In genomic region chr2:43074052-43074451, GRCh38 we compare ENCODE assay signal across 10 cellular contexts.
DNase-seq lines count a peak whose midpoint lies in the region; FAIRE-seq and TF ChIP-seq lines count a peak whose summit lies in the region.
"Had no signal": no experiment of that assay in that cellular context is flagged by ENCODE, and none has a peak within 500 bp of the region (broad histone marks: within the 10 kb centered on the region; RNA-seq: fewer than 3 reads in every experiment).

No MANE protein-coding gene starts in this region.

- FAIRE-seq in astrocyte (lab: Jason Lieb, UNC): no peak

- intact Hi-C loops in OCI-LY7 (cut with micrococcal nuclease; ENCODE audit: unreplicated experiment): no loop called here

- H3K4me2 ChIP-seq in astrocyte (ENCODE audit: low read length) (peak overlapping the region; percentile 29), hepatocyte (peak overlapping the region; percentile 52), skeletal muscle satellite cell (ENCODE audit: low read length) (no peak overlapping the region), OCI-LY7 (ENCODE audit: low read length) (no peak overlapping the region)

- no peaks in the 10 kb centered on the region for H3K9me2 ChIP-seq in hepatocyte (replicated peaks; ENCODE audit: insufficient read depth)
- H3K9me2 ChIP-seq in OCI-LY7 (ENCODE audit: insufficient read depth, low read length): no peaks in the 10 kb centered on the region

- H3K4me3 Mint-ChIP-seq in astrocyte (ENCODE audit: unreplicated experiment): no peak overlapping the region

- H3K27me3 ChIP-seq in astrocyte (ENCODE audit: insufficient read depth, low read length): no peaks in the 10 kb centered on the region
- H3K27me3 ChIP-seq in hepatocyte: no peaks in the 10 kb centered on the region
- no peaks in the 10 kb centered on the region for H3K27me3 ChIP-seq in skeletal muscle satellite cell (ENCODE audit: control insufficient read depth, insufficient read depth, low read length)

- peaks cover 23% of the 10 kb centered on the region for H3K27me3 Mint-ChIP-seq in astrocyte (ENCODE audit: low read depth, unreplicated experiment)

- DNase-seq in Ammon's horn (ENCODE audit: low spot score): peak; percentile 1
- DNase-seq in astrocyte (ENCODE audit: low read depth): no peak
- no peak for DNase-seq in hepatocyte (ENCODE audit: low spot score)
- no peak for DNase-seq in stimulated activated CD4-positive, alpha-beta T cell treated with anti-CD3 and anti-CD28 coated beads, Interleukin-4, amount 100 ng/mL, for 24 hours
- no peak for DNase-seq in OCI-LY7 (ENCODE audit: low spot score)
- no peak for DNase-seq in GOT3 (lab: John Stamatoyannopoulos, UW)
- no peak for DNase-seq in GM19240 (ENCODE audit: insufficient read length, low spot score)
- DNase-seq: activated CD4-positive, alpha-beta T cell treated with anti-CD3 and anti-CD28 coated beads for 4 hours; DMS153 had no signal

- H3K9ac ChIP-seq in astrocyte (ENCODE audit: low read length) (no peak overlapping the region), skeletal muscle satellite cell (ENCODE audit: low read depth, low read length) (peak overlapping the region; percentile 73)

- H3K9me3 ChIP-seq in astrocyte (ENCODE audit: insufficient read depth, low read depth, low read length) (no peaks in the 10 kb centered on the region), hepatocyte (ENCODE audit: low read depth) (no peaks in the 10 kb centered on the region), skeletal muscle satellite cell (replicated peaks; ENCODE audit: low read length) (no peaks in the 10 kb centered on the region), OCI-LY7 (ENCODE audit: low read length) (no peaks in the 10 kb centered on the region)

- H3K9me3 Mint-ChIP-seq in astrocyte (ENCODE audit: unreplicated experiment): no peaks in the 10 kb centered on the region

- H3K36me3 Mint-ChIP-seq in astrocyte (ENCODE audit: low read depth, unreplicated experiment): no peaks in the 10 kb centered on the region

- TF ChIP-seq CTCF in astrocyte (IDR thresholded peaks at IDR 0.05; ENCODE audit: insufficient read depth, low read depth, low read length) (no peak), hepatocyte (IDR thresholded peaks at IDR 0.05; ENCODE audit: poor library complexity) (no peak), OCI-LY7 (conservative IDR thresholded peaks at IDR 0.05; ENCODE audit: low read length) (no peak)

- H3K79me2 ChIP-seq in astrocyte (ENCODE audit: insufficient read depth, low read length) (no peaks in the 10 kb centered on the region), hepatocyte (no peaks in the 10 kb centered on the region), OCI-LY7 (ENCODE audit: insufficient read depth, low read depth, low read length) (no peaks in the 10 kb centered on the region)

- H3K27ac Mint-ChIP-seq in astrocyte (ENCODE audit: unreplicated experiment): no peak overlapping the region

- BruUV-seq in OCI-LY7 (replicated peaks; lab: Mats Ljungman, UMichigan): no TSS peak

- H3K36me3 ChIP-seq in astrocyte (ENCODE audit: insufficient read depth, low read length) (no peaks in the 10 kb centered on the region), hepatocyte (replicated peaks; ENCODE audit: insufficient read depth, low read depth) (no peaks in the 10 kb centered on the region), skeletal muscle satellite cell (ENCODE audit: insufficient read depth, low read length) (no peaks in the 10 kb centered on the region), OCI-LY7 (ENCODE audit: insufficient read depth, low read length) (no peaks in the 10 kb centered on the region)

- WGBS in hepatocyte (ENCODE audit: low lambda C conversion rate, missing lambda C conversion rate): 100% methylated on average over 2 of the region's 2 CpGs

- H3K4me1 Mint-ChIP-seq in astrocyte (ENCODE audit: low read depth, unreplicated experiment): peaks cover 32% of the 10 kb centered on the region

- no peak overlapping the region for H2AFZ ChIP-seq in astrocyte (ENCODE audit: low read depth, low read length)
- no peak overlapping the region for H2AFZ ChIP-seq in hepatocyte
- no peak overlapping the region for H2AFZ ChIP-seq in OCI-LY7 (ENCODE audit: low read length)

- peaks cover 33% of the 10 kb centered on the region for H3K4me1 ChIP-seq in astrocyte (ENCODE audit: insufficient read depth, low read length)
- peaks cover 44% of the 10 kb centered on the region for H3K4me1 ChIP-seq in hepatocyte (ENCODE audit: insufficient read depth)
- H3K4me1 ChIP-seq in skeletal muscle satellite cell (ENCODE audit: control insufficient read depth, insufficient read depth, low read length): peaks cover 66% of the 10 kb centered on the region
- no peaks in the 10 kb centered on the region for H3K4me1 ChIP-seq in OCI-LY7 (ENCODE audit: insufficient read depth, low read length, poor library complexity, severe bottlenecking)

- no peaks in the 10 kb centered on the region for H4K20me1 ChIP-seq in astrocyte (ENCODE audit: insufficient read depth, low read length)
- no peaks in the 10 kb centered on the region for H4K20me1 ChIP-seq in hepatocyte (ENCODE audit: insufficient read depth, poor library complexity, severe bottlenecking)
- no peaks in the 10 kb centered on the region for H4K20me1 ChIP-seq in OCI-LY7 (ENCODE audit: insufficient read depth, low read length)

- H3K27ac ChIP-seq in astrocyte (ENCODE audit: low read depth, low read length) (peak overlapping the region; percentile 94), hepatocyte (peak overlapping the region; percentile 87), OCI-LY7 (ENCODE audit: low read depth, low read length, poor library complexity, severe bottlenecking) (no peak overlapping the region)

- CTCF ChIA-PET in OCI-LY7 (lab: Charles Lee; ENCODE audit: unreplicated experiment): no interaction called here

- H3K4me3 ChIP-seq in astrocyte (ENCODE audit: insufficient read depth, low read depth, low read length) (no peak overlapping the region), hepatocyte (no peak overlapping the region), skeletal muscle satellite cell (ENCODE audit: low read length) (peak overlapping the region; percentile 1), OCI-LY7 (ENCODE audit: low read depth, low read length, poor library complexity, severe bottlenecking) (no peak overlapping the region)

- POLR2A ChIA-PET in OCI-LY7 (lab: Charles Lee): no interaction called here

Comparison
In these comparisons a context has a peak if more than half of its experiments do, and no peak if none do; other contexts are left out.
1. H3K4me2 ChIP-seq: peak in astrocyte (single experiment) and hepatocyte (single experiment); none in skeletal muscle satellite cell (single experiment) and OCI-LY7 (single experiment).